1 cellular context compared by ENCODE assay signal in genomic region chr2:10457846-10458563, GRCh38.
TF ChIP-seq lines count a peak whose summit lies in the region.

No MANE protein-coding gene starts in this region.

TF ChIP-seq in SK-N-SH, 30 proteins besides CTCF, POLR2A, EP300 and RAD21 (continued from another document):
- no peak for TF ChIP-seq CHD2 (IDR thresholded peaks at IDR 0.05; ENCODE audit: low read length, partially characterized antibody)
